Comparison of ENCODE assay signal across 17 cellular contexts in genomic region chr14:99550387-99550992, GRCh38.
"Had no signal": no experiment of that assay in that cellular context is flagged by ENCODE, and none has a peak within 500 bp of the region (broad histone marks: within the 10 kb centered on the region; RNA-seq: fewer than 3 reads in every experiment).

No MANE protein-coding gene starts in this region.

- ATAC-seq: mucosa of descending colon; naive thymus-derived CD8-positive, alpha-beta T cell; right cardiac atrium had no signal

- H3K27ac Mint-ChIP-seq: activated naive CD4-positive, alpha-beta T cell treated with anti-CD3 and anti-CD28 coated beads for 36 hours; activated T-helper 2 cell treated with anti-CD3 and anti-CD28 coated beads, Interferon-gamma antibody, Interleukin-2, Interleukin-4, amounts not matched to agents 10 μg/mL and 5 μg/mL and 100 μg/mL, durations not matched to agents 14 hours and 24 hours and 36 hours; memory B cell; stimulated activated naive CD8-positive, alpha-beta T cell treated with anti-CD3 and anti-CD28 coated beads, Interleukin-15, Interleukin-2, amounts not matched to agents 100 ng/mL and 50 ng/mL, for 24 hours had no signal

- H3K27ac ChIP-seq: cardiac muscle cell, left ventricle myocardium inferior had no signal

- H3K27me3 ChIP-seq: cardiac muscle cell, esophagus squamous epithelium had no signal

- H3K36me3 ChIP-seq: cardiac muscle cell, esophagus squamous epithelium, left ventricle myocardium inferior had no signal

- H3K4me3 Mint-ChIP-seq: activated naive CD4-positive, alpha-beta T cell treated with anti-CD3 and anti-CD28 coated beads for 36 hours; memory B cell; naive thymus-derived CD8-positive, alpha-beta T cell; stimulated activated naive CD8-positive, alpha-beta T cell treated with anti-CD3 and anti-CD28 coated beads, Interleukin-15, Interleukin-2, amounts not matched to agents 100 ng/mL and 50 ng/mL, for 24 hours had no signal

- DNase-seq: activated CD4-positive, CD25-positive, alpha-beta regulatory T cell treated with anti-CD3 and anti-CD28 coated beads, Interleukin-2, amount 50 U/mL, for 72 hours; activated naive CD4-positive, alpha-beta T cell treated with anti-CD3 and anti-CD28 coated beads for 36 hours; activated T-cell treated with anti-CD3 and anti-CD28 coated beads, Interleukin-2, amount 50 U/mL, for 1 hour; esophagus squamous epithelium; hypothalamus; left ventricle myocardium inferior; mucosa of descending colon; naive thymus-derived CD8-positive, alpha-beta T cell; nucleus accumbens; right cardiac atrium; stimulated activated CD4-positive, alpha-beta T cell treated with anti-CD3 and anti-CD28 coated beads, Interleukin-4, amount 100 ng/mL, for 4 hours; stimulated activated CD8-positive, alpha-beta memory T cell treated with anti-CD3 and anti-CD28 coated beads, Interleukin-4, amount 100 ng/mL, for 48 hours had no signal

- H3K4me3 ChIP-seq: cardiac muscle cell, esophagus squamous epithelium, left ventricle myocardium inferior, mucosa of descending colon, smooth muscle cell had no signal

- H3K9me3 ChIP-seq: esophagus squamous epithelium, left ventricle myocardium inferior, mucosa of descending colon had no signal

- H3K27me3 Mint-ChIP-seq: naive thymus-derived CD8-positive, alpha-beta T cell; stimulated activated naive CD8-positive, alpha-beta T cell treated with anti-CD3 and anti-CD28 coated beads, Interleukin-15, Interleukin-2, amounts not matched to agents 100 ng/mL and 50 ng/mL, for 24 hours had no signal

- H3K9me3 Mint-ChIP-seq: activated naive CD4-positive, alpha-beta T cell treated with anti-CD3 and anti-CD28 coated beads for 36 hours; activated T-helper 2 cell treated with anti-CD3 and anti-CD28 coated beads, Interferon-gamma antibody, Interleukin-2, Interleukin-4, amounts not matched to agents 10 μg/mL and 5 μg/mL and 100 μg/mL, durations not matched to agents 14 hours and 24 hours and 36 hours; memory B cell; naive thymus-derived CD8-positive, alpha-beta T cell; stimulated activated naive CD8-positive, alpha-beta T cell treated with anti-CD3 and anti-CD28 coated beads, Interleukin-15, Interleukin-2, amounts not matched to agents 100 ng/mL and 50 ng/mL, for 24 hours had no signal

- H3K36me3 Mint-ChIP-seq: memory B cell; naive thymus-derived CD8-positive, alpha-beta T cell had no signal
